Comparison of ENCODE assay signal across 10 cellular contexts in the genomic region with DNA sequence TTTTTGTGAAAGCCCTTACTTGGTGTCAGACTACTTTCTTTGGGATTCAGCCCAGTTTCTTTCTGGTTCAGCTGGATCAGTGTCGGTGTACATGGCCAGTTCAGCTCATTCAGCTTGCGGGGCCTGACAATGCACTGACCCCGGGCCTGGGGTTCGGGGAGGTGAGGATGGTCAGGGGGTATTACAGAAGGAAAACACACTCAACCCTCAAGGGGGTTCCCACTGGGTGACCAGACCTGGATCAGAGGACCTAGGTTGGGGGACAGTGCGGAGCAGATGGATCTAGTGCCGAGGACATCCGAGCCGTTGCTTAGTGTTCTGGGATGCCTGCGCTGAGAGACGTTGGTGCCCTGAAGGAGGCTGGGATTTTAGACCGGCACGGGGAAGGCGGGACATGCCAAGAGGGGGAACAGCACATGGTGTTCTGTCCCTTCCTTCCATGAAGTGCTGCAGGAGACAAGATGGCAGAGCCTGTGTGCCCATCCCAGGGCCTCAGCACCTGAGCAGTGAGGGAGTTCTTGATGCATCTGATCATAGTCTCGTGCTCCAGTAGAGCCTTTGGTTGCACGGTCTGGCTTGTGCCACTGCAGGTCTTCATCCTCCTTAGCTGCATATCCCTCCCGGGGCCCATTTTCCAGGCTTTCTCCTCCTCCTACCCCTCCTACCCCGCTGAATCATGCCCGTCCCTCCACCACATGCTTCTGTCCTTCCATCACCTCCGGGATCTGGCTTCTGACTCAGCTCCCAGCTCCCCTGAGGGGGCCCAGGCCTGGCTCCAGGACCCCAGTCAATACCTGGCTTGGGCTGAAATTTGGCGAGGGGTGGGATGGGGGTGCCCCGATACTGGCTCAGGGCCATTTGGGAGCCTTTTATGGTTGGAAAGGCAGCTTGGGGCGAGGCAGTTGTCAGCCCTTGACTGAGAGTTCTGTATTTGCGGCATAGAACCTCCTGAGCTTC.
A peak's percentile ranks its signal among the peaks of the same experiment; 100 is the strongest.
DNase-seq lines count a peak whose midpoint lies in the region; ATAC-seq and TF ChIP-seq lines count a peak whose summit lies in the region.
"Had no signal": no experiment of that assay in that cellular context is flagged by ENCODE, and none has a peak within 500 bp of the region (broad histone marks: within the 10 kb centered on the region; RNA-seq: fewer than 3 reads in every experiment).

No MANE protein-coding gene starts in this region.

- H3K27ac ChIP-seq in muscle layer of colon (ENCODE audit: low read depth, low read length), result peak overlapping the region; percentile 83

- CTCF ChIA-PET in AG04449 (lab: Yijun Ruan, JAX), result interaction anchor here (0.5 to 14.5 kb wide), 22 partner anchors 11 to 1195 kb away, joined by 3 to 238 read pairs (median 5); a partner anchor contains a TSS

- H3K4me1 ChIP-seq in endocrine pancreas (ENCODE audit: control insufficient read depth, insufficient read depth, low read length) (peaks cover 4% of the 10 kb centered on the region), muscle layer of colon (ENCODE audit: insufficient read depth, low read length) (peaks cover 70% of the 10 kb centered on the region)

- no peak for TF ChIP-seq CTCF in AG04449 (IDR thresholded peaks at IDR 0.05; ENCODE audit: insufficient read depth, low read length, missing control alignments)

- ATAC-seq in HG02938 (IDR thresholded peaks at IDR 0.05; ENCODE audit: unreplicated experiment), result no peak
- ATAC-seq in stimulated activated naive CD8-positive, alpha-beta T cell treated with anti-CD3 and anti-CD28 coated beads, Interleukin-15, Interleukin-2, amounts not matched to agents 100 U/mL and 50 U/mL, for 24 hours, result no peak

- no peaks in the 10 kb centered on the region for H3K9me3 ChIP-seq in endocrine pancreas (ENCODE audit: control insufficient read depth, low read length)
- H3K9me3 ChIP-seq in muscle layer of colon (ENCODE audit: low read length), result no peaks in the 10 kb centered on the region

- peak; percentile 87 for DNase-seq in AG04449 (ENCODE audit: low read depth, low spot score)
- peak; percentile 67 for DNase-seq in NCI-H1694 (lab: John Stamatoyannopoulos, UW)
- DNase-seq in stimulated activated naive CD8-positive, alpha-beta T cell treated with anti-CD3 and anti-CD28 coated beads, Interleukin-15, Interleukin-2, amounts not matched to agents 100 U/mL and 50 U/mL, for 24 hours, result no peak
- DNase-seq in NCI-H187 (lab: John Stamatoyannopoulos, UW), result no peak
- DNase-seq in NCI-H1105 (lab: John Stamatoyannopoulos, UW), result no peak
- DNase-seq: activated CD8-positive, alpha-beta memory T cell treated with anti-CD3 and anti-CD28 coated beads, Interleukin-2, amount 50 U/mL, for 48 hours; DND-41 had no signal

- no peaks in the 10 kb centered on the region for H3K27me3 ChIP-seq in endocrine pancreas (ENCODE audit: control insufficient read depth, insufficient read depth, low read length)
- H3K27me3 ChIP-seq in muscle layer of colon (ENCODE audit: control insufficient read depth in 1 of 2, insufficient read depth in 2 of 2, low read length in 2 of 2), result no peaks in the 10 kb centered on the region

- no peaks in the 10 kb centered on the region for H3K36me3 ChIP-seq in endocrine pancreas (ENCODE audit: control insufficient read depth, insufficient read depth, low read length)
- H3K36me3 ChIP-seq in muscle layer of colon (ENCODE audit: insufficient read depth, low read length), result peaks cover 37% of the 10 kb centered on the region

- POLR2A ChIA-PET in AG04449 (lab: Yijun Ruan, JAX), result interaction anchor here (0.6 to 2.3 kb wide), 16 partner anchors 8 to 77 kb away, joined by 3 to 24 read pairs (median 4); a partner anchor contains a TSS

- H3K4me3 ChIP-seq in AG04449 (ENCODE audit: low read depth, low read length), result no peak overlapping the region
- no peak overlapping the region for H3K4me3 ChIP-seq in endocrine pancreas (ENCODE audit: control insufficient read depth, insufficient read depth, low read length)
- peak overlapping the region in 1 of 2 donors; percentile 51 for H3K4me3 ChIP-seq in muscle layer of colon (ENCODE audit: low read depth in 1 of 2, low read length in 2 of 2)

- peak overlapping the region; percentile 49 for H3K9ac ChIP-seq in endocrine pancreas (ENCODE audit: control insufficient read depth, insufficient read depth, low read length)
- peak overlapping the region; percentile 95 for H3K9ac ChIP-seq in muscle layer of colon (ENCODE audit: low read length)

Comparison
In these comparisons a context has a peak if more than half of its experiments do, and no peak if none do; other contexts are left out.
1. DNase-seq: peak in AG04449 (single experiment) and NCI-H1694 (single experiment); none in stimulated activated naive CD8-positive, alpha-beta T cell treated with anti-CD3 and anti-CD28 coated beads, Interleukin-15, Interleukin-2, amounts not matched to agents 100 U/mL and 50 U/mL, for 24 hours (single experiment), NCI-H187 (0 of 2) and NCI-H1105 (single experiment).